Comparison of ENCODE assay signal across 19 cellular contexts in the genomic region with DNA sequence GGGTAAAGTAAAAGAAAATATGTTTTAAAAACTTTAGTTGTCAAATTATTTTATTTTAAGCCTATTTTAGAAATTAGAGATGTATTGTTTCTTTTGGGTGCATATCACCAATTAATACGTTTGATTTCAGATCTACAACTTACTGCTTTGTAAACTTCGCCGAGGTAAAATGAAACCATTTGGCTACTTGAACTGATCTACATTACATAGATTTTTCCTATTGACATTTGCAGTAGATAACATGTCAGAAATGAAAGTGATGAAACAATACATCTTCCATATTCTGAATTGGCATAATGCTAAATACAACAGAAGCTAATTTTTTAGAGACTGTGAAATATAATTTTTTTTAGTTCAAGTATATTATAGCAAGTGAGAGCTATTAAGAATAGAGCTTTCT.
"Had no signal": no experiment of that assay in that cellular context is flagged by ENCODE, and none has a peak within 500 bp of the region (broad histone marks: within the 10 kb centered on the region; RNA-seq: fewer than 3 reads in every experiment).

No MANE protein-coding gene starts in this region.

- H3K36me3 ChIP-seq: uterus had no signal

- ATAC-seq: gastrocnemius medialis; heart right ventricle; left lobe of liver; naive thymus-derived CD4-positive, alpha-beta T cell; sciatic nerve had no signal

- H3K27me3 ChIP-seq: esophagus muscularis mucosa, gastrocnemius medialis, heart right ventricle, neutrophil, tibial artery, upper lobe of left lung, uterus had no signal

- H3K4me3 Mint-ChIP-seq: naive thymus-derived CD4-positive, alpha-beta T cell had no signal

- DNase-seq: effector memory CD4-positive, alpha-beta T cell; gastrocnemius medialis; heart right ventricle; hypothalamus; islet precursor cell; mammary epithelial cell; naive thymus-derived CD4-positive, alpha-beta T cell; posterior cingulate gyrus; stimulated activated CD4-positive, alpha-beta T cell treated with anti-CD3 and anti-CD28 coated beads, Interleukin-2, amount 100 ng/mL, for 24 hours; stimulated activated CD4-positive, alpha-beta T cell treated with anti-CD3 and anti-CD28 coated beads, Interleukin-4, amount 100 ng/mL, for 4 hours; stimulated activated naive CD4-positive, alpha-beta T cell; tibial artery; upper lobe of left lung; uterus had no signal

- H3K4me3 ChIP-seq: esophagus muscularis mucosa, gastrocnemius medialis, heart right ventricle, tibial artery, upper lobe of left lung, uterus had no signal

- H3K9me3 ChIP-seq: esophagus muscularis mucosa, gastrocnemius medialis, heart right ventricle, neutrophil, tibial artery, upper lobe of left lung, uterus had no signal

- H3K27me3 Mint-ChIP-seq: naive thymus-derived CD4-positive, alpha-beta T cell had no signal

- H3K27ac ChIP-seq: epithelial cell of prostate, esophagus muscularis mucosa, gastrocnemius medialis, heart right ventricle, neutrophil, tibial artery, upper lobe of left lung, uterus had no signal

- H3K4me1 ChIP-seq: gastrocnemius medialis, upper lobe of left lung, uterus had no signal
